ENCODE assay signal across 11 cellular contexts in genomic region chr1:227896710-227897655, GRCh38. TPM values are rescaled to one million over a fixed set of nuclear protein-coding genes. Genes with fewer than 3 reads are reported as not detected.
DNase-seq lines count a peak whose midpoint lies in the region; ATAC-seq, FAIRE-seq and TF ChIP-seq lines count a peak whose summit lies in the region.
"Had no signal": no experiment of that assay in that cellular context is flagged by ENCODE, and none has a peak within 500 bp of the region (broad histone marks: within the 10 kb centered on the region; RNA-seq: fewer than 3 reads in every experiment).

No MANE protein-coding gene starts in this region.

- H3K4me3 ChIP-seq in K562 (no peak overlapping the region), HepG2 (replicated peaks in 1 of 3; ENCODE audit: insufficient read depth in 1 of 3, low read depth in 2 of 3, low read length in 3 of 3) (peak overlapping the region in 1 of 3 experiments; percentile 6; a peak in 1 of 6 replicates)

- CTCF ChIA-PET in K562 (lab: Yijun Ruan, JAX; ENCODE audit: low intra/inter-chr PET ratio) (no interaction called here), HepG2 (lab: Yijun Ruan, JAX; ENCODE audit: low intra/inter-chr PET ratio, low total read pairs) (no interaction called here), HEK293T (lab: Yijun Ruan, JAX) (no interaction called here)

- no peaks in the 10 kb centered on the region for H3K27me3 Mint-ChIP-seq in activated CD4-positive, alpha-beta T cell treated with anti-CD3 and anti-CD28 coated beads, Interleukin-2, amount 10 ng/mL, durations not matched to agents 24 days and 14 days
- H3K27me3 Mint-ChIP-seq: T-cell had no signal

- H2AFZ ChIP-seq in K562 (ENCODE audit: low read depth, low read length) (no peak overlapping the region), HepG2 (ENCODE audit: low read length) (no peak overlapping the region)

- H3K27ac Mint-ChIP-seq in activated CD4-positive, alpha-beta T cell treated with anti-CD3 and anti-CD28 coated beads, Interleukin-2, amount 10 ng/mL, durations not matched to agents 24 days and 14 days, result no peak overlapping the region

- H3K9me3 Mint-ChIP-seq in activated CD4-positive, alpha-beta T cell treated with anti-CD3 and anti-CD28 coated beads, Interleukin-2, amount 10 ng/mL, durations not matched to agents 24 days and 14 days, result no peaks in the 10 kb centered on the region
- H3K9me3 Mint-ChIP-seq: T-cell had no signal

- no peak for TF ChIP-seq CTCF in K562 (IDR thresholded peaks at IDR 0.05 in 2 of 3, conservative IDR thresholded peaks at IDR 0.05 in 1 of 3; ENCODE audit: insufficient read depth in 2 of 3, low read depth in 1 of 3, low read length in 3 of 3)
- no peak for TF ChIP-seq CTCF in HepG2 (CRISPR knock-in tag; IDR thresholded peaks at IDR 0.05)

- ATAC-seq in K562 (no peak), HepG2 (no peak; the same call in 2 of the 3 replicates), HG03095 (IDR thresholded peaks at IDR 0.05; ENCODE audit: unreplicated experiment) (no peak), HG02840 (IDR thresholded peaks at IDR 0.05; ENCODE audit: low FRiP score, unreplicated experiment) (no peak)
- ATAC-seq: T-cell had no signal

- H3K27ac ChIP-seq in K562 (ENCODE audit: extremely low read depth, low read depth, low read length), result no peak overlapping the region
- H3K27ac ChIP-seq in HepG2 (ENCODE audit: extremely low read length, insufficient read depth, low read length), result no peak overlapping the region
- H3K27ac ChIP-seq in substantia nigra (ENCODE audit: low read depth, low read length, poor library complexity, severe bottlenecking), result peak overlapping the region; percentile 84

- in situ Hi-C loops in K562 (cut with MboI), result no loop called here
- in situ Hi-C loops in HepG2 (cut with HindIII; ENCODE audit: extremely low pct_ligation_motif_present, low pct_unique_long_range_greater_than_20kb), result no loop called here

- H3K4me3 Mint-ChIP-seq in activated CD4-positive, alpha-beta T cell treated with anti-CD3 and anti-CD28 coated beads, Interleukin-2, amount 10 ng/mL, durations not matched to agents 24 days and 14 days, result no peak overlapping the region
- H3K4me3 Mint-ChIP-seq: T-cell had no signal

- H3K4me2 ChIP-seq in K562 (ENCODE audit: insufficient read depth, low read length), result no peak overlapping the region
- H3K4me2 ChIP-seq in HepG2 (ENCODE audit: low read depth, low read length), result peak overlapping the region; percentile 60; the same call in 1 of the 2 replicates

- POLR2A ChIA-PET in K562 (lab: Yijun Ruan, JAX), result interaction anchor here (0.5 to 1.0 kb wide), 4 partner anchors 11 to 158 kb away, joined by 3 to 4 read pairs (median 4); no protein-coding TSS in a partner anchor
- POLR2A ChIA-PET in HepG2 (lab: Yijun Ruan, JAX), result no interaction called here
- POLR2A ChIA-PET in HEK293T (lab: Yijun Ruan, JAX), result no interaction called here

- H3K9ac ChIP-seq in K562 (ENCODE audit: insufficient read depth in 1 of 2, low read depth in 2 of 2, low read length in 2 of 2) (no peak overlapping the region), HepG2 (ENCODE audit: insufficient read depth, low read depth, low read length) (no peak overlapping the region)

- TF ChIP-seq RAD21 in K562 (CRISPR knock-in tag; conservative IDR thresholded peaks at IDR 0.05 in 1 of 2, IDR thresholded peaks at IDR 0.05 in 1 of 2), result no peak
- TF ChIP-seq RAD21 in HepG2 (CRISPR knock-in tag; IDR thresholded peaks at IDR 0.05), result no peak

- H3K9me3 ChIP-seq in K562 (replicated peaks; ENCODE audit: control insufficient read depth, insufficient read depth, low read depth, low read length) (no peaks in the 10 kb centered on the region), HepG2 (ENCODE audit: low read length) (no peaks in the 10 kb centered on the region)

- TF ChIP-seq POLR2A in K562 (conservative IDR thresholded peaks at IDR 0.05) (no peak), HepG2 (IDR thresholded peaks at IDR 0.05; ENCODE audit: insufficient read depth in 1 of 2, low read depth in 2 of 2, low read length in 2 of 2) (no peak)

- DNase-seq in activated CD4-positive, alpha-beta T cell treated with anti-CD3 and anti-CD28 coated beads for 48 hours, result peak; percentile 1
- no peak for DNase-seq in activated CD4-positive, alpha-beta T cell treated with anti-CD3 and anti-CD28 coated beads, Interleukin-2, amount 10 ng/mL, durations not matched to agents 24 days and 14 days
- DNase-seq in K562 (ENCODE audit: extremely low read depth in 1 of 4, low spot score in 3 of 4), result no peak
- no peak for DNase-seq in HepG2 (ENCODE audit: low spot score)
- DNase-seq in substantia nigra (lab: John Stamatoyannopoulos, UW), result no peak
- no peak for DNase-seq in HEK293T (ENCODE audit: extremely low spot score)
- DNase-seq: COR-L47 had no signal

- H3K79me2 ChIP-seq in K562 (ENCODE audit: control insufficient read depth, insufficient read depth, low read length) (no peaks in the 10 kb centered on the region), HepG2 (ENCODE audit: insufficient read depth, low read length) (no peaks in the 10 kb centered on the region)

- intact Hi-C loops in activated CD4-positive, alpha-beta T cell treated with anti-CD3 and anti-CD28 coated beads, Interleukin-2, amount 10 ng/mL, durations not matched to agents 24 days and 14 days (cut with micrococcal nuclease), result no loop called here
- intact Hi-C loops in K562 (cut with micrococcal nuclease) (no loop called here), HepG2 (cut with micrococcal nuclease; ENCODE audit: unreplicated experiment) (no loop called here)

- H3K36me3 ChIP-seq in K562 (ENCODE audit: control insufficient read depth, insufficient read depth, low read length), result no peaks in the 10 kb centered on the region
- H3K36me3 ChIP-seq in HepG2 (replicated peaks in 1 of 2; ENCODE audit: control insufficient read depth in 1 of 2, insufficient read depth in 2 of 2, low read length in 2 of 2), result no peaks in the 10 kb centered on the region

- H3K9me1 ChIP-seq in K562 (ENCODE audit: control insufficient read depth, insufficient read depth, low read length), result peaks cover 5% of the 10 kb centered on the region

- WGBS in K562 (ENCODE audit: insufficient coverage, low coverage, missing lambda C conversion rate), result 21% methylated on average over 9 of the region's 9 CpGs
- 51% methylated on average over 3 of the region's 9 CpGs for WGBS in HepG2 (ENCODE audit: low lambda C conversion rate)

- TF ChIP-seq EP300 in K562 (IDR thresholded peaks at IDR 0.05; ENCODE audit: low read length) (no peak), HepG2 (IDR thresholded peaks at IDR 0.05; ENCODE audit: low read depth in 2 of 2, low read length in 2 of 2) (no peak), HepG2 (CRISPR knock-in tag; IDR thresholded peaks at IDR 0.05; ENCODE audit: borderline replicate concordance) (no peak)

- no peaks in the 10 kb centered on the region for H4K20me1 ChIP-seq in K562 (replicated peaks; ENCODE audit: control insufficient read depth, insufficient read depth, low read length)
- no peaks in the 10 kb centered on the region for H4K20me1 ChIP-seq in HepG2 (ENCODE audit: insufficient read depth, low read length)

- no peaks in the 10 kb centered on the region for H3K36me3 Mint-ChIP-seq in activated CD4-positive, alpha-beta T cell treated with anti-CD3 and anti-CD28 coated beads, Interleukin-2, amount 10 ng/mL, durations not matched to agents 24 days and 14 days (ENCODE audit: low read depth)
- H3K36me3 Mint-ChIP-seq: T-cell had no signal

- H3K4me1 ChIP-seq in K562 (replicated peaks in 1 of 2; ENCODE audit: control insufficient read depth in 2 of 2, insufficient read depth in 2 of 2, low read length in 2 of 2), result peaks cover 0 to 38% of the 10 kb centered on the region in 2 experiments; a peak in 3 of 5 replicates
- H3K4me1 ChIP-seq in HepG2 (ENCODE audit: insufficient read depth, low read length), result peaks cover 20% of the 10 kb centered on the region

- no TSS peak for BruUV-seq in K562 (replicated peaks; lab: Mats Ljungman, UMichigan)
- BruUV-seq in HepG2 (replicated peaks; lab: Mats Ljungman, UMichigan), result no TSS peak

- H3K4me1 Mint-ChIP-seq in activated CD4-positive, alpha-beta T cell treated with anti-CD3 and anti-CD28 coated beads, Interleukin-2, amount 10 ng/mL, durations not matched to agents 24 days and 14 days, result no peaks in the 10 kb centered on the region

- H3K27me3 ChIP-seq in K562 (ENCODE audit: control insufficient read depth in 2 of 2, insufficient read depth in 2 of 2, low read length in 2 of 2) (peaks cover 0 to 31% of the 10 kb centered on the region in 2 experiments; a peak in 2 of 5 replicates), HepG2 (ENCODE audit: control insufficient read depth in 1 of 2, insufficient read depth in 2 of 2, low read length in 2 of 2) (peaks cover 4 to 36% of the 10 kb centered on the region in 2 experiments)

- no peak for FAIRE-seq in K562 (lab: Jason Lieb, UNC)
- FAIRE-seq in HepG2 (lab: Jason Lieb, UNC), result no peak
- FAIRE-seq: A204.1 had no signal

RNA-seq across cellular contexts. Expression of gene WNT9A, which starts 50.7 kb away (rescaled TPM):
- not detected in 2 replicates for total RNA-seq in activated CD4-positive, alpha-beta T cell treated with anti-CD3 and anti-CD28 coated beads, Interleukin-2, amount 10 ng/mL, durations not matched to agents 24 days and 14 days
- total RNA-seq in K562 (2011; cell fraction: chromatin; rRNA removed; ENCODE audit: low replicate concordance), result 0.44 and 0.51 TPM in 2 replicates
- total RNA-seq in K562 (2011; cell fraction: nucleolus; rRNA removed), result 0.26 and 0.67 TPM in 2 replicates
- 0.37 and 0.61 TPM in 2 replicates for total RNA-seq in K562 (2011; cell fraction: nucleoplasm; rRNA removed)
- 0.04 TPM in 1 of 2 replicates, not detected in the other for total RNA-seq in K562 (2014; rRNA removed)
- total RNA-seq in K562 (2014; rRNA removed; fragmentation: Illumina TruSeq; extraction: Trizol), result 0.04 TPM in 1 of 2 replicates, not detected in the other
- not detected in 2 replicates for total RNA-seq in K562 (2015; rRNA removed; fragmentation: Illumina TruSeq; extraction: Trizol)
- total RNA-seq in K562 (2021), result 0.04 and 0.16 TPM in 2 replicates
- 0.10 and 0.12 TPM in 2 replicates for polyA plus RNA-seq in K562 (2011; rRNA removed)
- polyA plus RNA-seq in K562 (2011; cell fraction: cytosol; rRNA removed), result 0.09 and 0.19 TPM in 2 replicates
- polyA plus RNA-seq in K562 (2011; cell fraction: nucleus; rRNA removed), result 0.30 and 0.39 TPM in 2 replicates
- 0.12 and 0.19 TPM in 2 replicates for polyA plus RNA-seq in K562 (2012)
- 0.03 and 0.07 TPM in 2 replicates for polyA plus RNA-seq in K562 (2014; fragmentation: Illumina TruSeq; extraction: Trizol)
- polyA plus RNA-seq in K562 (2014; fragmentation: Nextera tagmentation; extraction: Ambion mirVana), result not detected
- polyA plus RNA-seq in K562 (2014; rRNA removed), result 0.07 and 0.17 TPM in 2 replicates
- 0.25 and 0.36 TPM in 2 replicates for polyA minus RNA-seq in K562 (2011; rRNA and poly(A)+ RNA removed)
- 0.46 TPM in 1 of 2 replicates, not detected in the other for polyA minus RNA-seq in K562 (2011; cell fraction: cytosol; rRNA and poly(A)+ RNA removed)
- polyA minus RNA-seq in K562 (2011; cell fraction: nucleus; rRNA and poly(A)+ RNA removed), result 0.11 and 0.13 TPM in 2 replicates
- 0.04 TPM in 2 replicates for total RNA-seq in HepG2 (2016; rRNA removed; fragmentation: Illumina TruSeq; extraction: Trizol)
- not detected in 2 replicates for total RNA-seq in HepG2 (2016; cell fraction: cytosol; rRNA removed; fragmentation: Illumina TruSeq; extraction: Trizol; ENCODE audit: low read depth)
- 0.04 TPM in 1 of 2 replicates, not detected in the other for total RNA-seq in HepG2 (2016; cell fraction: insoluble cytoplasmic fraction; rRNA removed; fragmentation: Illumina TruSeq; extraction: Trizol)
- total RNA-seq in HepG2 (2016; cell fraction: membrane; rRNA removed; fragmentation: Illumina TruSeq; extraction: Trizol), result not detected in 2 replicates
- not detected in 2 replicates for total RNA-seq in HepG2 (2016; cell fraction: nucleus; rRNA removed; fragmentation: Illumina TruSeq; extraction: Trizol)
- not detected in 2 replicates for polyA plus RNA-seq in HepG2 (2011; rRNA removed)
- polyA plus RNA-seq in HepG2 (2011; cell fraction: cytosol; rRNA removed), result 0.04 TPM in 1 of 2 replicates, not detected in the other
- 0.06 and 0.07 TPM in 2 replicates for polyA plus RNA-seq in HepG2 (2011; cell fraction: nucleus; rRNA removed)
- polyA plus RNA-seq in HepG2 (2012), result 0.04 TPM in 1 of 2 replicates, not detected in the other
- polyA plus RNA-seq in HepG2 (2016; cell fraction: cytosol; fragmentation: Illumina TruSeq; extraction: Trizol; ENCODE audit: low read depth), result not detected in 2 replicates
- polyA plus RNA-seq in HepG2 (2016; cell fraction: insoluble cytoplasmic fraction; fragmentation: Illumina TruSeq; extraction: Trizol; ENCODE audit: low read depth), result not detected in 2 replicates
- polyA plus RNA-seq in HepG2 (2016; cell fraction: membrane; fragmentation: Illumina TruSeq; extraction: Trizol; ENCODE audit: low read depth), result not detected in 2 replicates
- polyA plus RNA-seq in HepG2 (2016; cell fraction: nucleus; fragmentation: Illumina TruSeq; extraction: Trizol; ENCODE audit: insufficient read depth, low read depth), result not detected in 2 replicates
- polyA minus RNA-seq in HepG2 (2011; rRNA and poly(A)+ RNA removed; ENCODE audit: low replicate concordance), result 0.04 and 2.6 TPM in 2 replicates
- polyA minus RNA-seq in HepG2 (2011; cell fraction: cytosol; rRNA and poly(A)+ RNA removed), result not detected in 2 replicates
- not detected in 2 replicates for polyA minus RNA-seq in HepG2 (2011; cell fraction: nucleus; rRNA and poly(A)+ RNA removed)
